ENCODE assay signal across 8 cellular contexts in the genomic region with DNA sequence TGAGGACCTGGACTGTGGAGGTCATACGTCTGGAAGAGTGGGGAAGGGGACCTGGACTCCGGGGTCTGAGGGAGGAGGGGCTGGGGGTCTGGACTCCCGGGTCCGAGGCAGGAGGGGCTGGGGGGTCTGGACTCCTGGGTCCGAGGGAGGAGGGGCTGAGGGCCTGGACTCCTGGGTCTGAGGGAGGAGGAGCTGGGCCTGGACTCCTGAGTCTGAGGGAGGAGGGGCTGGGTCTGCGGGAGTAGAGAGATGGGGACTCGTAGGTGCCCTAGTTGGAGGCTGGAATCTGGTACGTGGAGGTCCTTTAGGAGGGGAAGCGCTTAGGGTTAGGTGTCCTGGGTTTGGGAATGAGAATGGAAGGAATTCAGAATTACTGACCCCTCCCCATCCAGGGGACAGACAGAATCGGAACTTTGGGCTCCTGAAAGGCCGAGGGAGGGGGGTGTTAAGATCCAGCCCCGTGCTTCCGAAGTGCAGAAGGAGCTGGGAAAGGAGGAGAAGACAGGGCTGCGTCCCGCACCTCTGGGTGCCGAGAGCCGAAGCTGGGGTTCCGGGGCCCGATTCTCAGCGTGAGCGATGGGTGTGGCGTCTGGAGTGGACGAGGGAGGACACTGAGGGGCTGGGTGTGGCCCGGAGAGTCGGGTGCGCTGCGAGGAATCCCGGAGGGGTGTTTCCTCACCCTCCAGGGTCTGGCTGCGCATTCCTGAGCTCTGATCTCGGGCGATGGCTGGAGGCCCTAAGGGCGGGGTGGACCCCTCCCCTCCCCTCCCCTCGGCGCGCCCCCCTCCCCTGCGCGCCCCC. TPM values are rescaled to one million over a fixed set of nuclear protein-coding genes. Genes with fewer than 3 reads are reported as not detected.
DNase-seq lines count a peak whose midpoint lies in the region; ATAC-seq and TF ChIP-seq lines count a peak whose summit lies in the region.

No MANE protein-coding gene starts in this region.

- H3K4me1 ChIP-seq in mucosa of rectum (ENCODE audit: control insufficient read depth in 2 of 2, insufficient read depth in 2 of 2, low read length in 2 of 2) (peaks cover 27 to 43% of the 10 kb centered on the region in 2 donors), transverse colon (peaks cover 32 to 73% (median 66%) of the 10 kb centered on the region in 4 donors)

- H3K4me3 ChIP-seq in epithelial cell of esophagus (ENCODE audit: low read length) (peak overlapping the region; percentile 70), mucosa of rectum (ENCODE audit: low read length in 2 of 2) (peak overlapping the region; percentile 85 to 93), transverse colon (peak overlapping the region; percentile 58 to 81 (median 72))

- H3K27me3 ChIP-seq in mucosa of rectum (ENCODE audit: control insufficient read depth in 2 of 2, insufficient read depth in 2 of 2, low read length in 2 of 2) (no peaks in the 10 kb centered on the region), transverse colon (no peaks in the 10 kb centered on the region)

- CTCF ChIA-PET in activated CD4-positive, alpha-beta memory T cell treated with anti-CD3 and anti-CD28 coated beads for 36 hours (lab: Charles Lee) = interaction anchor here (0.8 to 2.3 kb wide), 3 partner anchors 15 to 39 kb away, joined by 3 to 8 read pairs (median 3); no protein-coding TSS in a partner anchor

- H3K36me3 ChIP-seq in mucosa of rectum (ENCODE audit: control insufficient read depth in 2 of 2, insufficient read depth in 2 of 2, low read length in 2 of 2) (peaks cover under 1 to 3% of the 10 kb centered on the region in 2 donors), transverse colon (peaks cover 0 to under 1% (median 0%) of the 10 kb centered on the region in 4 donors)

- intact Hi-C loops in activated CD4-positive, alpha-beta memory T cell treated with anti-CD3 and anti-CD28 coated beads for 36 hours (cut with micrococcal nuclease) = loop anchor here (5.0 kb wide), 2 partner anchors 249 to 339 kb away; a partner anchor contains a TSS
- intact Hi-C loops in transverse colon (cut with DNase I; ENCODE audit: low total_unique reads) = no loop called here

- no peaks in the 10 kb centered on the region for H3K9me3 ChIP-seq in mucosa of rectum (ENCODE audit: control insufficient read depth in 2 of 2, low read length in 2 of 2)
- H3K9me3 ChIP-seq in transverse colon = no peaks in the 10 kb centered on the region

- no peak for ATAC-seq in HG03565 (IDR thresholded peaks at IDR 0.05; ENCODE audit: unreplicated experiment)

- WGBS in transverse colon (ENCODE audit: low coverage in 1 of 2), 2 donors = 1 to 2% methylated on average over 9 to 33 of the region's 37 CpGs

- peaks cover 31% of the 10 kb centered on the region for H3K4me1 Mint-ChIP-seq in activated CD4-positive, alpha-beta memory T cell treated with anti-CD3 and anti-CD28 coated beads for 36 hours (ENCODE audit: low read depth)

- peak overlapping the region; percentile 89 for H3K27ac Mint-ChIP-seq in activated CD4-positive, alpha-beta memory T cell treated with anti-CD3 and anti-CD28 coated beads for 36 hours

- H3K27ac ChIP-seq in mucosa of rectum (ENCODE audit: low read depth in 2 of 2, low read length in 2 of 2) (peak overlapping the region; percentile 95 to 96), transverse colon (peak overlapping the region; percentile 90 to 98 (median 97))

- in situ Hi-C loops in transverse colon (cut with MboI; ENCODE audit: low pct_ligation_motif_present in 1 of 4, low pct_unique_long_range_greater_than_20kb in 1 of 4, low sequenced_read_pairs in 3 of 4) = no loop called here

- no peak for TF ChIP-seq CTCF in epithelial cell of esophagus (IDR thresholded peaks at IDR 0.05; ENCODE audit: insufficient read depth, low read depth, low read length, missing control alignments)
- TF ChIP-seq CTCF in transverse colon (IDR thresholded peaks at IDR 0.05) = no peak

- peaks cover 4% of the 10 kb centered on the region for H3K36me3 Mint-ChIP-seq in activated CD4-positive, alpha-beta memory T cell treated with anti-CD3 and anti-CD28 coated beads for 36 hours

- TF ChIP-seq POLR2A in transverse colon (IDR thresholded peaks at IDR 0.05) = no peak

- TF ChIP-seq EP300 in transverse colon (IDR thresholded peaks at IDR 0.05; ENCODE audit: low read depth) = no peak

- no peaks in the 10 kb centered on the region for H3K9me3 Mint-ChIP-seq in activated CD4-positive, alpha-beta memory T cell treated with anti-CD3 and anti-CD28 coated beads for 36 hours

- no peaks in the 10 kb centered on the region for H3K27me3 Mint-ChIP-seq in activated CD4-positive, alpha-beta memory T cell treated with anti-CD3 and anti-CD28 coated beads for 36 hours

- peak; percentile 56 for DNase-seq in AG08395 (ENCODE audit: low spot score)
- DNase-seq in HK-2 (ENCODE audit: unreplicated experiment) = peak; percentile 71
- DNase-seq in activated CD4-positive, alpha-beta memory T cell treated with anti-CD3 and anti-CD28 coated beads for 36 hours = peak; percentile 57
- DNase-seq in epithelial cell of esophagus (ENCODE audit: low read depth) = peak; percentile 36
- DNase-seq in transverse colon = peak; percentile 69
- DNase-seq in effector CD4-positive, alpha-beta T cell = no peak

- H3K4me3 Mint-ChIP-seq in activated CD4-positive, alpha-beta memory T cell treated with anti-CD3 and anti-CD28 coated beads for 36 hours = peak overlapping the region; percentile 93

- POLR2A ChIA-PET in activated CD4-positive, alpha-beta memory T cell treated with anti-CD3 and anti-CD28 coated beads for 36 hours (lab: Charles Lee) = interaction anchor here (0.7 to 2.1 kb wide), 7 partner anchors 8 to 321 kb away, joined by 3 to 7 read pairs (median 4); a partner anchor contains a TSS

- H3K9ac ChIP-seq in mucosa of rectum (ENCODE audit: low read depth in 1 of 2, low read length in 2 of 2) = peak overlapping the region; percentile 86 to 96

RNA-seq across cellular contexts. Expression of a gene that starts 0.6 kb away (rescaled TPM):
- total RNA-seq in activated CD4-positive, alpha-beta memory T cell treated with anti-CD3 and anti-CD28 coated beads for 36 hours = 10 to 100 TPM; 40.3 to 45.5 TPM
- 100 to 1,000 TPM in 2 of 4 donors, 10 to 100 TPM in 2; 33.3 to 222 (median 79.1) TPM for total RNA-seq in transverse colon

RNA-seq across cellular contexts. Expression of a gene that starts 13.7 kb away (rescaled TPM):
- total RNA-seq in activated CD4-positive, alpha-beta memory T cell treated with anti-CD3 and anti-CD28 coated beads for 36 hours = not detected
- under 1 TPM in 1 of 4 donors, not detected in 3; 0.32 TPM for total RNA-seq in transverse colon

RNA-seq across cellular contexts. Expression of a gene that starts 40.8 kb away (rescaled TPM):
- total RNA-seq in activated CD4-positive, alpha-beta memory T cell treated with anti-CD3 and anti-CD28 coated beads for 36 hours = not detected
- not detected for total RNA-seq in transverse colon

RNA-seq across cellular contexts. Expression of a gene that starts 44.2 kb away (rescaled TPM):
- total RNA-seq in activated CD4-positive, alpha-beta memory T cell treated with anti-CD3 and anti-CD28 coated beads for 36 hours = not detected
- under 1 TPM in 1 of 4 donors, not detected in 3; 0.16 TPM for total RNA-seq in transverse colon
